15 cellular contexts compared by ENCODE assay signal in the genomic region with DNA sequence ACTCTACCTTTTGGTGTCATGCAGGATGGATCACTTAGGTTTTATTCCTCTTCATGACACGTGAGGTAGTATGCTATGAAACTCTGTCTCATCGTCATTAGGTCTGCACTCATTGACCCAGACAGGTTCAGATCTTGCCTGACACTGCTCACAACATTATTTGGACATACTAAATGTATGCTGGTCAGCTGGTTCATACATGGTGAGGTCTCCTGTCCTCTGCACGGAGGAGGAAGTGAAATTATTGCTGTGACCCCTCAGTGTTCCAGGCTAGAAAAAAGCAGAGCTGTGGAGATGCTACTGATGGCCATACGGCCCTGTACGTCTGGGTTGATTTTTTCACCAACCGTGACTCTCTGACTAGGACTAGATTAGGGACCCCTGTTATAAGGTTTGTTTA.
"Had no signal": no experiment of that assay in that cellular context is flagged by ENCODE, and none has a peak within 500 bp of the region (broad histone marks: within the 10 kb centered on the region; RNA-seq: fewer than 3 reads in every experiment).

No MANE protein-coding gene starts in this region.

- H3K27ac Mint-ChIP-seq: natural killer cell had no signal

- H3K36me3 Mint-ChIP-seq: natural killer cell had no signal

- H3K4me3 ChIP-seq: colonic mucosa, hepatocyte, upper lobe of left lung, uterus had no signal

- H3K4me3 Mint-ChIP-seq: natural killer cell, neural crest cell had no signal

- DNase-seq: colonic mucosa; dermis blood vessel endothelial cell; foreskin melanocyte; head of caudate nucleus; kidney glomerular epithelial cell; mammary epithelial cell; natural killer cell; right cardiac atrium; small intestine; stimulated activated CD4-positive, alpha-beta T cell treated with anti-CD3 and anti-CD28 coated beads, Interleukin-12 subunit alpha, Interleukin-12 subunit beta, amount 100 ng/mL, for 4 hours; stimulated activated naive CD4-positive, alpha-beta T cell treated with Interleukin-2 at 50 U/mL for 16 hours; uterus had no signal

- H3K27ac ChIP-seq: colonic mucosa, hepatocyte, upper lobe of left lung, uterus had no signal

- H3K27me3 ChIP-seq: colonic mucosa, hepatocyte, upper lobe of left lung, uterus had no signal

- H3K9me3 Mint-ChIP-seq: natural killer cell had no signal

- H3K9me3 ChIP-seq: colonic mucosa, upper lobe of left lung, uterus had no signal

- ATAC-seq: natural killer cell, right cardiac atrium had no signal

- H3K36me3 ChIP-seq: colonic mucosa, upper lobe of left lung, uterus had no signal
